ENCODE assay signal across 1 cellular context in the genomic region with DNA sequence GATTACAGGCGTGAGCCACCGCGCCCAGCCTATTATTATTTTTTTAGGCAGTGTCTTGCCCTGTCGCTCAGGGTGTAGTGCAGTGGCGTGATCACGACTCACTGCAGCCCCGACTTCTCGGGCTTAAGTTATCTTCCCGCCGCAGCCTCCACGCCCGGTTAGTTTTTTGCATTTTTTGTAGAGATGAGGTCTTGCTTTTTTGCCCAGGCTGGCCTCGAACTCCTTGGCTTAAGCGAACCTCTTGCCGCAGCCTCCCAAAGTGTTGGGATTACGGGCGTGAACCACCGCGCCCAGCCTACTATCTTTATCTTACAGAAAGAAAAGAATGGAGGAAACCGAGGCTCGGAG.
TF ChIP-seq lines count a peak whose summit lies in the region.

No MANE protein-coding gene starts in this region.

TF ChIP-seq in GM12878, 131 proteins besides CTCF, POLR2A, EP300 and RAD21:
- TF ChIP-seq SP1 (IDR thresholded peaks at IDR 0.05; ENCODE audit: low read depth, low read length) (no peak), RELA (IDR thresholded peaks at IDR 0.05; ENCODE audit: borderline replicate concordance, partially characterized antibody) (no peak), SRF (IDR thresholded peaks at IDR 0.05; ENCODE audit: low read depth in 2 of 2, low read length in 2 of 2) (no peak), CHD1 (IDR thresholded peaks at IDR 0.05; ENCODE audit: low read depth, low read length) (0 out of 2 replicates have a peak, but pooled peaks have one; percentile 5), PML (IDR thresholded peaks at IDR 0.05; ENCODE audit: low read length) (no peak)
